Comparison of ENCODE assay signal across 8 cellular contexts in genomic region chr17:21239680-21240374, GRCh38. TPM values are rescaled to one million over a fixed set of nuclear protein-coding genes. Genes with fewer than 3 reads are reported as not detected.
DNase-seq lines count a peak whose midpoint lies in the region; ATAC-seq, FAIRE-seq and TF ChIP-seq lines count a peak whose summit lies in the region.

No MANE protein-coding gene starts in this region.

- intact Hi-C loops in GM12878 (cut with micrococcal nuclease; ENCODE audit: unreplicated experiment), result no loop called here

- CTCF ChIA-PET in GM12878 (lab: Yijun Ruan, JAX), result interaction anchor here (0.7 to 1.8 kb wide), 5 partner anchors 24 to 111 kb away, joined by 3 to 5 read pairs (median 3); no protein-coding TSS in a partner anchor

- H3K27ac ChIP-seq in GM12878 (ENCODE audit: control insufficient read depth, insufficient read depth) (no peak overlapping the region), liver (ENCODE audit: low read depth in 1 of 2, low read length in 2 of 2) (no peak overlapping the region)

- H3K4me3 ChIP-seq in GM12878, result no peak overlapping the region
- no peak overlapping the region for H3K4me3 ChIP-seq in liver (ENCODE audit: low read depth in 1 of 3, low read length in 3 of 3)

- BruUV-seq in GM12878 (replicated peaks; lab: Mats Ljungman, UMichigan), result no TSS peak

- TF ChIP-seq CTCF in GM12878 (IDR thresholded peaks at IDR 0.05 in 2 of 3, conservative IDR thresholded peaks at IDR 0.05 in 1 of 3; ENCODE audit: control insufficient read depth in 2 of 3, extremely low read depth in 1 of 3, insufficient read depth in 1 of 3, low read depth in 3 of 3, low read length in 3 of 3), result peak; percentile 34 to 47 (median 44)
- TF ChIP-seq CTCF in liver (IDR thresholded peaks at IDR 0.05; ENCODE audit: low read depth, low read length, missing input control), result peak; percentile 45

- no peaks in the 10 kb centered on the region for H3K9me3 ChIP-seq in GM12878 (replicated peaks; ENCODE audit: control insufficient read depth, insufficient read depth, low read length)
- H3K9me3 ChIP-seq in liver (ENCODE audit: control insufficient read depth in 4 of 4, low read length in 3 of 4), result no peaks in the 10 kb centered on the region

- POLR2A ChIA-PET in GM12878 (lab: Charles Lee), result no interaction called here

- H4K20me1 ChIP-seq in GM12878 (ENCODE audit: control insufficient read depth, insufficient read depth), result no peaks in the 10 kb centered on the region

- H3K4me2 ChIP-seq in GM12878 (ENCODE audit: control insufficient read depth, insufficient read depth), result no peak overlapping the region

- no peaks in the 10 kb centered on the region for H3K79me2 ChIP-seq in GM12878 (ENCODE audit: control insufficient read depth, insufficient read depth, low read length)

- in situ Hi-C loops in G401 (cut with HindIII; ENCODE audit: low sequenced_read_pairs) (no loop called here), GM12878 (cut with MboI) (no loop called here)

- DNase-seq in G401 (ENCODE audit: low spot score) (peak; percentile 23), Kasumi-1 (lab: John Stamatoyannopoulos, UW) (peak; percentile 21 to 44), GM12878 (ENCODE audit: low read depth, low spot score) (no peak), anterior cingulate cortex (lab: John Stamatoyannopoulos, UW) (no peak)

- RAD21 ChIA-PET in GM12878 (lab: Charles Lee; ENCODE audit: unreplicated experiment), result interaction anchor here (0.6 kb wide), 1 partner anchor 102 kb away, joined by 4 read pairs; no protein-coding TSS in a partner anchor

- H2AFZ ChIP-seq in GM12878 (ENCODE audit: control insufficient read depth, low read depth, low read length), result no peak overlapping the region

- H3K27me3 ChIP-seq in GM12878 (replicated peaks in 1 of 2; ENCODE audit: control insufficient read depth in 2 of 2, insufficient read depth in 2 of 2, low read length in 1 of 2) (no peaks in the 10 kb centered on the region), liver (ENCODE audit: control insufficient read depth in 4 of 4, insufficient read depth in 4 of 4, low read length in 3 of 4) (no peaks in the 10 kb centered on the region)

- TF ChIP-seq EP300 in GM12878 (IDR thresholded peaks at IDR 0.05; ENCODE audit: borderline replicate concordance in 1 of 2, control insufficient read depth in 1 of 2, low read depth in 2 of 2, low read length in 2 of 2), result no peak

- peak; percentile 56 for FAIRE-seq in GM12878 (lab: Jason Lieb, UNC)

- peak; percentile 48 for TF ChIP-seq RAD21 in GM12878 (IDR thresholded peaks at IDR 0.05; ENCODE audit: insufficient read depth, low read depth, low read length)
- TF ChIP-seq RAD21 in liver (IDR thresholded peaks at IDR 0.05), result peak; percentile 55 to 71

- SMC1A ChIA-PET in GM12878 (lab: Charles Lee; ENCODE audit: uncharacterized antibody, unreplicated experiment), result interaction anchor here (1.7 kb wide), 1 partner anchor 120 kb away, joined by 4 read pairs; no protein-coding TSS in a partner anchor

- H3K9ac ChIP-seq in GM12878 (ENCODE audit: control insufficient read depth, insufficient read depth, low read length) (no peak overlapping the region), liver (ENCODE audit: low read depth in 1 of 2, low read length in 2 of 2) (no peak overlapping the region)

- H3K36me3 ChIP-seq in GM12878 (ENCODE audit: control insufficient read depth in 2 of 2, insufficient read depth in 2 of 2, low read length in 1 of 2) (no peaks in the 10 kb centered on the region), liver (ENCODE audit: control insufficient read depth in 4 of 4, insufficient read depth in 3 of 4, low read depth in 1 of 4, low read length in 3 of 4) (peaks cover 0 to 5% (median 0%) of the 10 kb centered on the region in 4 donors)

- peak; percentile 89 for ATAC-seq in GM12878
- ATAC-seq in GM19397 (IDR thresholded peaks at IDR 0.05; ENCODE audit: unreplicated experiment), result no peak
- ATAC-seq in HG03457 (IDR thresholded peaks at IDR 0.05; ENCODE audit: unreplicated experiment), result no peak
- no peak for ATAC-seq in GM18505 (IDR thresholded peaks at IDR 0.05; ENCODE audit: unreplicated experiment)

- 45% methylated on average over 13 of the region's 13 CpGs for WGBS in GM12878 (ENCODE audit: insufficient coverage, insufficient replicate concordance, low lambda C conversion rate, missing lambda C conversion rate)
- WGBS in liver, result 86% methylated on average over 13 of the region's 13 CpGs

- TF ChIP-seq POLR2A in GM12878 (IDR thresholded peaks at IDR 0.05; ENCODE audit: low read depth, low read length) (no peak), GM18505 (IDR thresholded peaks at IDR 0.05; ENCODE audit: borderline replicate concordance, extremely low read depth, insufficient read depth, insufficient read length) (no peak)

- H3K4me1 ChIP-seq in GM12878 (ENCODE audit: control insufficient read depth, insufficient read depth, low read length), result no peaks in the 10 kb centered on the region
- H3K4me1 ChIP-seq in liver (ENCODE audit: control insufficient read depth in 4 of 4, insufficient read depth in 4 of 4, low read length in 3 of 4), result peaks cover 0 to 5% (median 0%) of the 10 kb centered on the region in 4 donors

TF ChIP-seq in liver, 16 proteins besides CTCF, POLR2A, EP300 and RAD21 (continues in another document):
- TF ChIP-seq HNF4G (IDR thresholded peaks at IDR 0.05) (no peak), FOXA1 (IDR thresholded peaks at IDR 0.05) (no peak)

RNA-seq across cellular contexts. Expression of gene NATD1, which starts 13.4 kb away (rescaled TPM):
- total RNA-seq in G401 (2014; rRNA removed; shearing (Covaris generic)), result 3.4 TPM in 2 replicates
- 0.23 and 0.37 TPM in 2 replicates for total RNA-seq in GM12878 (2013; cell fraction: nucleolus; rRNA removed)
- 0.05 and 0.17 TPM in 2 replicates for total RNA-seq in GM12878 (2014; rRNA removed)
- 0.05 and 0.09 TPM in 2 replicates for total RNA-seq in GM12878 (2014; rRNA removed; fragmentation: Illumina TruSeq; extraction: Trizol)
- total RNA-seq in GM12878 (2021), result 0.33 and 0.35 TPM in 2 replicates
- 0.21 TPM for polyA plus RNA-seq in GM12878 (2011; ENCODE audit: low read depth)
- polyA plus RNA-seq in GM12878 (2011; rRNA removed), result 0.19 and 0.33 TPM in 2 replicates
- 0.37 and 0.42 TPM in 2 replicates for polyA plus RNA-seq in GM12878 (2011; cell fraction: cytosol; rRNA removed)
- polyA plus RNA-seq in GM12878 (2011; cell fraction: nucleus; rRNA removed), result 0.42 and 0.55 TPM in 2 replicates
- polyA plus RNA-seq in GM12878 (2012), result 0.52 and 0.62 TPM in 2 replicates
- polyA plus RNA-seq in GM12878 (2014; fragmentation: Illumina TruSeq; extraction: Trizol), result 0.08 and 0.21 TPM in 2 replicates
- polyA plus RNA-seq in GM12878 (2014; fragmentation: Nextera tagmentation; extraction: Ambion mirVana), result under 1 TPM; 0.02 TPM
- polyA plus RNA-seq in GM12878 (2014; rRNA removed), result 0.31 and 0.47 TPM in 2 replicates
- polyA plus RNA-seq in GM12878 (2016; fragmentation: Nextera tagmentation; extraction: Ambion mirVana), result under 1 TPM; 0.13 TPM
- 0.07 and 0.36 TPM in 2 replicates for polyA minus RNA-seq in GM12878 (2011; rRNA and poly(A)+ RNA removed)
- polyA minus RNA-seq in GM12878 (2011; cell fraction: cytosol; rRNA and poly(A)+ RNA removed), result 0.40 TPM in 1 of 2 replicates, not detected in the other
- 0.19 and 0.36 TPM in 2 replicates for polyA minus RNA-seq in GM12878 (2011; cell fraction: nucleus; rRNA and poly(A)+ RNA removed)
- total RNA-seq in liver, result 10 to 100 TPM in 1 of 2 donors, 1 to 10 TPM in 1; 2.1 to 24.5 TPM
- 1 to 10 TPM; 1.4 to 3.8 TPM for polyA plus RNA-seq in liver

RNA-seq across cellular contexts. Expression of gene TMEM11, which starts 25.9 kb away (rescaled TPM):
- total RNA-seq in G401 (2014; rRNA removed; shearing (Covaris generic)), result 31.2 and 34.4 TPM in 2 replicates
- total RNA-seq in GM12878 (2013; cell fraction: nucleolus; rRNA removed), result 18.0 and 20.0 TPM in 2 replicates
- total RNA-seq in GM12878 (2014; rRNA removed) (26.8 and 30.3 TPM in 2 replicates), GM12878 (2014; rRNA removed; fragmentation: Illumina TruSeq; extraction: Trizol) (13.1 and 14.4 TPM in 2 replicates), GM12878 (2021) (24.0 and 24.4 TPM in 2 replicates), liver (10 to 100 TPM in 1 of 2 donors, 1 to 10 TPM in 1; 9.3 to 10.2 TPM)
- 8.6 TPM for polyA plus RNA-seq in GM12878 (2011; ENCODE audit: low read depth)
- polyA plus RNA-seq in GM12878 (2011; rRNA removed) (19.8 and 38.5 TPM in 2 replicates), GM12878 (2014; fragmentation: Illumina TruSeq; extraction: Trizol) (13.9 and 21.1 TPM in 2 replicates), GM12878 (2014; fragmentation: Nextera tagmentation; extraction: Ambion mirVana) (10 to 100 TPM; 16.3 to 18.4 TPM), GM12878 (2014; rRNA removed) (33.4 and 37.3 TPM in 2 replicates), GM12878 (2016; fragmentation: Nextera tagmentation; extraction: Ambion mirVana) (10 to 100 TPM; 54.0 to 63.4 TPM), liver (10 to 100 TPM; 13.0 to 20.8 TPM)
- 58.4 and 64.1 TPM in 2 replicates for polyA plus RNA-seq in GM12878 (2011; cell fraction: cytosol; rRNA removed)
- 29.9 and 35.1 TPM in 2 replicates for polyA plus RNA-seq in GM12878 (2011; cell fraction: nucleus; rRNA removed)
- 14.9 and 17.5 TPM in 2 replicates for polyA plus RNA-seq in GM12878 (2012)
- 28.2 and 39.0 TPM in 2 replicates for polyA minus RNA-seq in GM12878 (2011; rRNA and poly(A)+ RNA removed)
- polyA minus RNA-seq in GM12878 (2011; cell fraction: cytosol; rRNA and poly(A)+ RNA removed), result 14.9 and 16.2 TPM in 2 replicates
- 13.3 and 21.9 TPM in 2 replicates for polyA minus RNA-seq in GM12878 (2011; cell fraction: nucleus; rRNA and poly(A)+ RNA removed)

RNA-seq across cellular contexts. Expression of gene MAP2K3, which starts 44.7 kb away (rescaled TPM):
- 35.2 and 37.9 TPM in 2 replicates for total RNA-seq in G401 (2014; rRNA removed; shearing (Covaris generic))
- 13.7 and 15.8 TPM in 2 replicates for total RNA-seq in GM12878 (2013; cell fraction: nucleolus; rRNA removed)
- total RNA-seq in GM12878 (2014; rRNA removed) (14.4 and 15.0 TPM in 2 replicates), GM12878 (2014; rRNA removed; fragmentation: Illumina TruSeq; extraction: Trizol) (8.6 and 10.0 TPM in 2 replicates), GM12878 (2021) (38.6 and 39.4 TPM in 2 replicates), liver (10 to 100 TPM; 21.6 to 88.4 TPM)
- 8.9 TPM for polyA plus RNA-seq in GM12878 (2011; ENCODE audit: low read depth)
- polyA plus RNA-seq in GM12878 (2011; rRNA removed) (13.3 and 16.6 TPM in 2 replicates), GM12878 (2014; fragmentation: Illumina TruSeq; extraction: Trizol) (6.3 and 20.6 TPM in 2 replicates), GM12878 (2014; fragmentation: Nextera tagmentation; extraction: Ambion mirVana) (1 to 10 TPM in 1 of 2 experiments, under 1 TPM in 1; 0.71 to 3.8 TPM), GM12878 (2014; rRNA removed) (30.4 and 33.1 TPM in 2 replicates), GM12878 (2016; fragmentation: Nextera tagmentation; extraction: Ambion mirVana) (10 to 100 TPM; 37.1 to 38.6 TPM), liver (10 to 100 TPM; 30.0 to 31.0 TPM)
- 32.9 and 36.4 TPM in 2 replicates for polyA plus RNA-seq in GM12878 (2011; cell fraction: cytosol; rRNA removed)
- 28.3 and 35.6 TPM in 2 replicates for polyA plus RNA-seq in GM12878 (2011; cell fraction: nucleus; rRNA removed)
- polyA plus RNA-seq in GM12878 (2012), result 19.0 and 25.3 TPM in 2 replicates
- 12.9 and 18.6 TPM in 2 replicates for polyA minus RNA-seq in GM12878 (2011; rRNA and poly(A)+ RNA removed)
- 10.0 and 15.5 TPM in 2 replicates for polyA minus RNA-seq in GM12878 (2011; cell fraction: cytosol; rRNA and poly(A)+ RNA removed)
- polyA minus RNA-seq in GM12878 (2011; cell fraction: nucleus; rRNA and poly(A)+ RNA removed), result 7.3 and 13.4 TPM in 2 replicates

Comparison
In these comparisons a context has a peak if more than half of its experiments do, and no peak if none do; other contexts are left out.
1. DNase-seq: peak in G401 (single experiment) and Kasumi-1 (2 of 2); none in GM12878 (single experiment) and anterior cingulate cortex (0 of 58).